In the genomic region with DNA sequence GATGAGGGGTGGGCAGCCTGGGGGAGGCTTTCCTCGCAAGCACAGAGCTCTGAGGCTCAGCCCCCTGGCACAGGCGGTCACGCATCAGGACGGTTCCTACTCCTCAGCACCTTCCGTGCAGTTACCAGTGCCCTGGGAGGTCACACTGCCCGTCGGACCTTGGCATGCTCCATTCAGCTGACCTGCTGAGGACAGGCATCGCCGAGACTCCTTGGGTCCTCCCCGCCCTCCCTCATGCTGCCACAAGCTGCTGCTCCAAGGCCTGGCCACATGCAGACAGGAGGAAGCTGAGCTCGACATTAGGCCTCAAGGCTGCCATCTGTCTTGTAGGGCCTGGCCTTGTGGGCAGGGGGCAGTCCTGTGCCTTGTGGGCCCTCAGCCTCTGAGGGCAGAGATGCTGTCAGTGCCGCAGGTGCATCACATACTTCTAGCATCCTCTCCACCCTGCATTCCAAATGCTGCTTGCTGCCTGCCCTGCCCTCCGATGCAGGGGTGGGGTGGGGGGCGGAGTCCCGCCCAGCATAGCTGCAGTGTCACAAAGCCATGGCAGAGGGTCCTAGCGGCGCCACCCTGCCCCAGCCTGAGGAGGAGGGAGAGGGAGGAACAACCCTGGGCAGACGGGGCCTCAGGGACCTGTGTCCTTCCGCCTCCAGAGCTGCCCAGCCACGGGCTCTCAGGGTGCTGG, we compare ENCODE assay signal across 26 cellular contexts. TPM values are rescaled to one million over a fixed set of nuclear protein-coding genes. Genes with fewer than 3 reads are reported as not detected.
A peak's percentile ranks its signal among the peaks of the same experiment; 100 is the strongest.
DNase-seq lines count a peak whose midpoint lies in the region; ATAC-seq and TF ChIP-seq lines count a peak whose summit lies in the region.
"Had no signal": no experiment of that assay in that cellular context is flagged by ENCODE, and none has a peak within 500 bp of the region (broad histone marks: within the 10 kb centered on the region; RNA-seq: fewer than 3 reads in every experiment).

No MANE protein-coding gene starts in this region.

- intact Hi-C loops in dorsolateral prefrontal cortex (cut with DNase I) = no loop called here

- H3K36me3 Mint-ChIP-seq in chondrocyte (ENCODE audit: low read depth) = peaks cover 32% of the 10 kb centered on the region
- peaks cover 0 to 48% (median 6%) of the 10 kb centered on the region in 3 donors for H3K36me3 Mint-ChIP-seq in naive thymus-derived CD8-positive, alpha-beta T cell

- H3K27ac ChIP-seq in dorsolateral prefrontal cortex = peak overlapping the region in 4 of 59 donors; percentile 7 to 45 (median 27)
- H3K27ac ChIP-seq: adrenal gland, SJCRH30 had no signal

- no peaks in the 10 kb centered on the region for H3K27me3 Mint-ChIP-seq in chondrocyte (ENCODE audit: low read depth)
- H3K27me3 Mint-ChIP-seq in naive thymus-derived CD8-positive, alpha-beta T cell = no peaks in the 10 kb centered on the region
- H3K27me3 Mint-ChIP-seq: CD4-positive, alpha-beta memory T cell had no signal

- no peaks in the 10 kb centered on the region for H3K27me3 ChIP-seq in H7 (ENCODE audit: control insufficient read depth, insufficient read depth, low read length)
- no peaks in the 10 kb centered on the region for H3K27me3 ChIP-seq in dorsolateral prefrontal cortex
- H3K27me3 ChIP-seq: adrenal gland, SJCRH30 had no signal

- H3K4me3 Mint-ChIP-seq in chondrocyte (ENCODE audit: unreplicated experiment) = no peak overlapping the region
- H3K4me3 Mint-ChIP-seq in naive thymus-derived CD8-positive, alpha-beta T cell = no peak overlapping the region
- H3K4me3 Mint-ChIP-seq: CD4-positive, alpha-beta memory T cell had no signal

- H3K36me3 ChIP-seq in H7 (replicated peaks; ENCODE audit: control insufficient read depth, insufficient read depth, low read length) = peaks cover 19% of the 10 kb centered on the region

- no peaks in the 10 kb centered on the region for H3K9me3 Mint-ChIP-seq in chondrocyte (ENCODE audit: low read depth)
- H3K9me3 Mint-ChIP-seq in naive thymus-derived CD8-positive, alpha-beta T cell = no peaks in the 10 kb centered on the region
- H3K9me3 Mint-ChIP-seq: CD4-positive, alpha-beta memory T cell had no signal

- ATAC-seq in naive thymus-derived CD8-positive, alpha-beta T cell = peak; percentile 32 to 39
- ATAC-seq in HG03025 (IDR thresholded peaks at IDR 0.05; ENCODE audit: low FRiP score, unreplicated experiment) = no peak

- H3K4me1 Mint-ChIP-seq in chondrocyte (ENCODE audit: low read depth) = peaks cover 8% of the 10 kb centered on the region
- peaks cover 0 to 8% (median 3%) of the 10 kb centered on the region in 4 donors for H3K4me1 Mint-ChIP-seq in naive thymus-derived CD8-positive, alpha-beta T cell

- TF ChIP-seq CTCF in chondrocyte (IDR thresholded peaks at IDR 0.05) (no peak), dorsolateral prefrontal cortex (IDR thresholded peaks at IDR 0.05 in 54 of 56, conservative IDR thresholded peaks at IDR 0.05 in 2 of 56; ENCODE audit: low read depth in 1 of 56, partially characterized antibody in 56 of 56) (no peak)

- POLR2A ChIA-PET in naive thymus-derived CD8-positive, alpha-beta T cell (lab: Charles Lee) = interaction anchor here (0.7 to 1.9 kb wide), 3 partner anchors 13 to 25 kb away, joined by 3 to 7 read pairs (median 4); no protein-coding TSS in a partner anchor

- H3K4me3 ChIP-seq in H7 (ENCODE audit: insufficient read depth, low read depth, low read length) (no peak overlapping the region), dorsolateral prefrontal cortex (no peak overlapping the region)
- H3K4me3 ChIP-seq: adrenal gland, lung, SJCRH30, smooth muscle cell had no signal

- DNase-seq in NCI-H82 (lab: John Stamatoyannopoulos, UW) (peak; percentile 38), NCI-H82 treated with DMSO at 0.1 percent for 48 hours (lab: John Stamatoyannopoulos, UW; ENCODE audit: unreplicated experiment) (no peak), H7 (peak; percentile 78), chondrocyte (ENCODE audit: low spot score) (peak; percentile 76), dorsolateral prefrontal cortex (no peak), NCI-H1105 (lab: John Stamatoyannopoulos, UW) (no peak)
- DNase-seq in naive thymus-derived CD8-positive, alpha-beta T cell = no peak
- DNase-seq: activated CD4-positive, alpha-beta T cell treated with anti-CD3 and anti-CD28 coated beads for 4 hours; activated naive CD4-positive, alpha-beta T cell treated with Interleukin-2 at 50 U/mL for 16 hours; activated T-cell treated with anti-CD3 and anti-CD28 coated beads, Interleukin-2, amount 50 U/mL, for 48 hours; adrenal gland; CD4-positive, alpha-beta memory T cell; cortex of kidney; islet precursor cell; KG1; MM.1S; NCI-H1436 treated with DMSO at 0.1 percent for 48 hours; nucleus accumbens; SJCRH30; T-helper 1 cell had no signal

- no peak overlapping the region for H3K27ac Mint-ChIP-seq in chondrocyte (ENCODE audit: unreplicated experiment)
- H3K27ac Mint-ChIP-seq in naive thymus-derived CD8-positive, alpha-beta T cell = peak overlapping the region in 1 of 10 donors; percentile 52

RNA-seq across cellular contexts. Expression of a gene that starts 9.3 kb away (rescaled TPM):
- not detected in 2 replicates for total RNA-seq in H7 (2014; rRNA removed; shearing (Covaris generic))
- total RNA-seq in chondrocyte (not detected in 3 replicates), dorsolateral prefrontal cortex (under 1 TPM in 1 of 120 experiments, not detected in 119; 0.59 TPM)
- not detected for total RNA-seq in naive thymus-derived CD8-positive, alpha-beta T cell
- under 1 TPM in 1 of 3 donors, not detected in 2; 0.26 TPM for polyA plus RNA-seq in naive thymus-derived CD8-positive, alpha-beta T cell
- total RNA-seq: A172; adrenal gland; CD4-positive, alpha-beta memory T cell; fibroblast of lung; lung; SJCRH30; smooth muscle cell; ureter had no signal
- polyA plus RNA-seq: adrenal gland; CD4-positive, alpha-beta memory T cell; fibroblast of lung; lung; smooth muscle cell had no signal

RNA-seq across cellular contexts. Expression of a gene that starts 14.8 kb away (rescaled TPM):
- 8.5 and 11.9 TPM in 2 replicates for total RNA-seq in H7 (2014; rRNA removed; shearing (Covaris generic))
- total RNA-seq in chondrocyte = 19.3 to 21.8 TPM (median 20.6 TPM) in 3 replicates
- total RNA-seq in naive thymus-derived CD8-positive, alpha-beta T cell = 10 to 100 TPM; 26.4 to 28.3 TPM
- 10 to 100 TPM; 37.6 to 43.1 (median 38.1) TPM for polyA plus RNA-seq in naive thymus-derived CD8-positive, alpha-beta T cell
- total RNA-seq in dorsolateral prefrontal cortex = 10 to 100 TPM; 22.1 to 65.7 (median 42.7) TPM

RNA-seq across cellular contexts. Expression of a gene that starts 42.5 kb away (rescaled TPM):
- 11.0 and 12.6 TPM in 2 replicates for total RNA-seq in H7 (2014; rRNA removed; shearing (Covaris generic))
- 46.5 to 51.1 TPM (median 47.2 TPM) in 3 replicates for total RNA-seq in chondrocyte
- total RNA-seq in naive thymus-derived CD8-positive, alpha-beta T cell = 10 to 100 TPM; 68.5 to 74.4 TPM
- polyA plus RNA-seq in naive thymus-derived CD8-positive, alpha-beta T cell = 10 to 100 TPM; 36.9 to 56.1 (median 44.4) TPM
- total RNA-seq in dorsolateral prefrontal cortex = 10 to 100 TPM; 35.7 to 71.0 (median 51.2) TPM

RNA-seq across cellular contexts. Expression of a gene that starts 42.7 kb away (rescaled TPM):
- total RNA-seq in H7 (2014; rRNA removed; shearing (Covaris generic)) = 1.5 and 1.9 TPM in 2 replicates
- 2.0 to 2.7 TPM (median 2.5 TPM) in 3 replicates for total RNA-seq in chondrocyte
- total RNA-seq in naive thymus-derived CD8-positive, alpha-beta T cell = 1 to 10 TPM; 5.7 to 5.8 TPM
- 1 to 10 TPM; 1.1 to 2.3 (median 1.9) TPM for polyA plus RNA-seq in naive thymus-derived CD8-positive, alpha-beta T cell
- 1 to 10 TPM; 2.8 to 7.5 (median 4.5) TPM for total RNA-seq in dorsolateral prefrontal cortex

Comparison
In these comparisons a context has a peak if more than half of its experiments do, and no peak if none do; other contexts are left out.
1. DNase-seq: peak in NCI-H82 (single experiment), H7 (single experiment) and chondrocyte (single experiment); none in NCI-H82 treated with DMSO at 0.1 percent for 48 hours (single experiment), naive thymus-derived CD8-positive, alpha-beta T cell (0 of 10), dorsolateral prefrontal cortex (0 of 10) and NCI-H1105 (single experiment).